Comparison of ENCODE assay signal across 19 cellular contexts in the genomic region with DNA sequence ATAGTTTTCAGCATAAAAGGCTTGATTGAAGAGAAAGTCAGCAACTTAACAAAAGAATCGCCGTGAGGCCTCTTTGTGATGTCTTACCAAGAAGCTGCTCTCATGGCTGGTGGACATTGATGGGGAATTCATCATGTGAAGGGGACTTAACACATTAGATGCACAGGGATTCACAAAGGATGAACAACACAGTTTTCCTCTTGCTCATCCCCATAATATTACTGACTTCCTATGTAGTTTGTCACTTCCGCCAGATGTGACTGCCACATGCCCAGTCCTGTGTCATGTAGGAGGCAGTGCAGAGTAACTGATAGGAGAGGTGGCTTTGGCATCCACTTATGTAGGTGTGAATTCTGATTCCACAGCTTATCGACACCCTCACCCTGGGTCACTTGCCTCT.
"Had no signal": no experiment of that assay in that cellular context is flagged by ENCODE, and none has a peak within 500 bp of the region (broad histone marks: within the 10 kb centered on the region; RNA-seq: fewer than 3 reads in every experiment).

No MANE protein-coding gene starts in this region.

- DNase-seq: effector memory CD8-positive, alpha-beta T cell; esophagus squamous epithelium; heart left ventricle; hypothalamus; kidney glomerular epithelial cell; mucosa of descending colon; naive thymus-derived CD8-positive, alpha-beta T cell; posterior cingulate gyrus; spleen; stimulated activated CD4-positive, alpha-beta T cell treated with anti-CD3 and anti-CD28 coated beads, Interleukin-15, amount 100 ng/mL, for 24 hours; stimulated activated CD4-positive, alpha-beta T cell treated with anti-CD3 and anti-CD28 coated beads, Interleukin-1b, Interleukin-23, amount 100 ng/mL, for 48 hours; stimulated activated CD4-positive, alpha-beta T cell treated with anti-CD3 and anti-CD28 coated beads, Interleukin-4, amount 100 ng/mL, for 24 hours; tibial artery; upper lobe of left lung had no signal

- H3K36me3 ChIP-seq: esophagus squamous epithelium, heart left ventricle, spleen, tibial artery, upper lobe of left lung, vagina had no signal

- H3K4me1 ChIP-seq: esophagus squamous epithelium, heart left ventricle, spleen, tibial artery, upper lobe of left lung, vagina had no signal

- H3K9me3 ChIP-seq: esophagus squamous epithelium, mucosa of descending colon, spleen, tibial artery, upper lobe of left lung, vagina had no signal

- H3K27ac ChIP-seq: esophagus squamous epithelium, heart left ventricle, spleen, tibial artery, upper lobe of left lung, vagina had no signal

- H3K27me3 ChIP-seq: esophagus squamous epithelium, heart left ventricle, spleen, tibial artery, upper lobe of left lung, vagina had no signal

- H3K4me3 ChIP-seq: esophagus squamous epithelium, heart left ventricle, mucosa of descending colon, spleen, tibial artery, upper lobe of left lung, vagina had no signal

- ATAC-seq: effector memory CD8-positive, alpha-beta T cell; heart left ventricle; mucosa of descending colon; naive thymus-derived CD8-positive, alpha-beta T cell; sciatic nerve; stimulated activated memory B cell treated with anti-CD40 and anti-IgM and Interleukin-4, amounts not matched to agents 10 μg/mL and 1 μg/mL and 100 μg/mL, for 72 hours had no signal

- FAIRE-seq: frontal cortex, islet of Langerhans had no signal
